24 cellular contexts compared by ENCODE assay signal in genomic region chr1:59720716-59721115, GRCh38.
DNase-seq lines count a peak whose midpoint lies in the region; ATAC-seq and TF ChIP-seq lines count a peak whose summit lies in the region.
"Had no signal": no experiment of that assay in that cellular context is flagged by ENCODE, and none has a peak within 500 bp of the region (broad histone marks: within the 10 kb centered on the region; RNA-seq: fewer than 3 reads in every experiment).

No MANE protein-coding gene starts in this region.

- no peak for DNase-seq in IMR-90
- DNase-seq in WTC11 (ENCODE audit: low spot score) = no peak
- no peak for DNase-seq in left lung
- no peak for DNase-seq in osteoblast (ENCODE audit: insufficient read length, low spot score, missing footprints)
- no peak for DNase-seq in MM.1S
- no peak for DNase-seq in Caco-2
- DNase-seq in activated CD4-positive, CD25-positive, alpha-beta regulatory T cell (lab: John Stamatoyannopoulos, UW) = no peak
- no peak for DNase-seq in DMS 273 (lab: John Stamatoyannopoulos, UW; ENCODE audit: unreplicated experiment)
- DNase-seq: DMS79, H7, Kasumi-1, MG63, NCI-H1048, NCI-H1417 treated with DMSO at 0.1 percent for 48 hours, NCI-H187, NCI-H2107, NCI-H226, NCI-H510A treated with DMSO at 0.1 percent for 48 hours, NCI-H748 treated with DMSO at 0.1 percent for 48 hours, SJCRH30 had no signal

- H3K9me2 ChIP-seq in MM.1S (replicated peaks; ENCODE audit: insufficient read depth, low read length) = no peaks in the 10 kb centered on the region

- H3K27ac Mint-ChIP-seq in WTC11 (peak overlapping the region; percentile 16; the same call in 1 of the 2 replicates), Caco-2 (ENCODE audit: unreplicated experiment) (no peak overlapping the region)
- H3K27ac Mint-ChIP-seq: B cell had no signal

- no peak overlapping the region for H2BK120ac ChIP-seq in IMR-90 (ENCODE audit: low read depth, low read length)

- H3K27me3 Mint-ChIP-seq in WTC11 (ENCODE audit: low read depth) (no peaks in the 10 kb centered on the region; the same call in 1 of the 2 replicates), Caco-2 (ENCODE audit: insufficient read depth, unreplicated experiment) (no peaks in the 10 kb centered on the region)
- H3K27me3 Mint-ChIP-seq: B cell had no signal

- H3K9me3 ChIP-seq in IMR-90 (ENCODE audit: control insufficient read depth, insufficient read depth, low read length) = peaks cover 3% of the 10 kb centered on the region
- no peaks in the 10 kb centered on the region for H3K9me3 ChIP-seq in left lung
- no peaks in the 10 kb centered on the region for H3K9me3 ChIP-seq in osteoblast (ENCODE audit: low read depth, low read length)
- no peaks in the 10 kb centered on the region for H3K9me3 ChIP-seq in MM.1S (replicated peaks; ENCODE audit: insufficient read depth, low read length)
- no peaks in the 10 kb centered on the region for H3K9me3 ChIP-seq in Caco-2
- H3K9me3 ChIP-seq: A549 had no signal

- 79% methylated on average over 2 of the region's 3 CpGs; no CpG with 5 or more reads in 1 of the 2 experiments for WGBS in IMR-90 (ENCODE audit: extremely low coverage in 2 of 2, insufficient read length in 1 of 2), 2 experiments

- H3K4me1 ChIP-seq in IMR-90 (ENCODE audit: control insufficient read depth, insufficient read depth, low read length) (no peaks in the 10 kb centered on the region), left lung (peaks cover 0 to 2% of the 10 kb centered on the region in 2 donors), osteoblast (ENCODE audit: insufficient read depth, low read length) (no peaks in the 10 kb centered on the region), MM.1S (ENCODE audit: low read length) (no peaks in the 10 kb centered on the region), Caco-2 (no peaks in the 10 kb centered on the region)
- H3K4me1 ChIP-seq: A549 had no signal

- H3K4me3 ChIP-seq in IMR-90 (ENCODE audit: insufficient read depth, low read depth, low read length) = no peak overlapping the region
- no peak overlapping the region for H3K4me3 ChIP-seq in left lung
- no peak overlapping the region for H3K4me3 ChIP-seq in osteoblast (ENCODE audit: insufficient read depth, low read length)
- no peak overlapping the region for H3K4me3 ChIP-seq in MM.1S (ENCODE audit: low read length)
- no peak overlapping the region for H3K4me3 ChIP-seq in Caco-2 (ENCODE audit: low read depth, low read length)
- H3K4me3 ChIP-seq: A549, MG63, SJCRH30 had no signal

- H3K23ac ChIP-seq in IMR-90 (ENCODE audit: low read depth, low read length) = no peak overlapping the region; the same call in 1 of the 2 replicates

- H3K9ac ChIP-seq in IMR-90 (ENCODE audit: low read depth, low read length) (no peak overlapping the region), MM.1S (ENCODE audit: low read length) (no peak overlapping the region)

- no peaks in the 10 kb centered on the region for H3K36me3 ChIP-seq in IMR-90 (ENCODE audit: control insufficient read depth, insufficient read depth, low read length)
- H3K36me3 ChIP-seq in left lung = no peaks in the 10 kb centered on the region
- no peaks in the 10 kb centered on the region for H3K36me3 ChIP-seq in osteoblast (ENCODE audit: insufficient read depth, low read length)
- no peaks in the 10 kb centered on the region for H3K36me3 ChIP-seq in MM.1S (replicated peaks; ENCODE audit: insufficient read depth, low read length)
- H3K36me3 ChIP-seq in Caco-2 (ENCODE audit: control insufficient read depth, insufficient read depth, low read length) = no peaks in the 10 kb centered on the region
- H3K36me3 ChIP-seq: MG63, SJCRH30 had no signal

- ATAC-seq in IMR-90 (ENCODE audit: low read depth) (no peak), WTC11 (no peak), left lung (peak; percentile 38)
- ATAC-seq: A549, Panc1 had no signal

- H3K9me1 ChIP-seq in IMR-90 (ENCODE audit: insufficient read depth, low read length) = no peaks in the 10 kb centered on the region

- peak overlapping the region; percentile 27; the same call in 1 of the 2 replicates for H3K18ac ChIP-seq in IMR-90 (ENCODE audit: low read depth, low read length)

- no peak overlapping the region for H3K4me2 ChIP-seq in IMR-90 (ENCODE audit: low read depth, low read length)
- H3K4me2 ChIP-seq in osteoblast (ENCODE audit: insufficient read depth, low read length) = no peak overlapping the region
- no peak overlapping the region for H3K4me2 ChIP-seq in MM.1S (ENCODE audit: low read depth, low read length)
- H3K4me2 ChIP-seq: A549 had no signal

- H3K36me3 Mint-ChIP-seq in WTC11 = peaks cover 21% of the 10 kb centered on the region
- H3K36me3 Mint-ChIP-seq in Caco-2 (ENCODE audit: insufficient read depth, unreplicated experiment) = no peaks in the 10 kb centered on the region
- H3K36me3 Mint-ChIP-seq: CD14-positive monocyte had no signal

- peak overlapping the region; percentile 70 for H2AK9ac ChIP-seq in IMR-90 (replicated peaks; ENCODE audit: low read depth, low read length, poor library complexity)

- H2BK20ac ChIP-seq in IMR-90 (ENCODE audit: low read depth, low read length) = peak overlapping the region; percentile 10; the same call in 1 of the 2 replicates

- H3K4ac ChIP-seq in IMR-90 (ENCODE audit: low read depth, low read length) = no peak overlapping the region

- POLR2A ChIA-PET in IMR-90 (lab: Charles Lee; ENCODE audit: unreplicated experiment) = no interaction called here
- POLR2A ChIA-PET in WTC11 (lab: Charles Lee) = no interaction called here
- POLR2A ChIA-PET in Caco-2 (lab: Charles Lee) = no interaction called here

- in situ Hi-C loops in IMR-90 (cut with MboI; ENCODE audit: low sequenced_read_pairs) = no loop called here

- 0 out of 2 replicates have a peak overlapping the region, but pooled peaks have one; percentile 20 for H4K5ac ChIP-seq in IMR-90 (ENCODE audit: low read depth, low read length)

- no peak for TF ChIP-seq RAD21 in IMR-90 (IDR thresholded peaks at IDR 0.05; ENCODE audit: low read length)

- TF ChIP-seq POLR2A in IMR-90 (IDR thresholded peaks at IDR 0.05; ENCODE audit: low read depth, low read length) = no peak

- H4K91ac ChIP-seq in IMR-90 (ENCODE audit: insufficient read depth, low read depth, low read length) = no peak overlapping the region

- H4K20me1 ChIP-seq in IMR-90 (ENCODE audit: insufficient read depth, low read length) = no peaks in the 10 kb centered on the region
- no peaks in the 10 kb centered on the region for H4K20me1 ChIP-seq in osteoblast (ENCODE audit: insufficient read depth, low read length)
- no peaks in the 10 kb centered on the region for H4K20me1 ChIP-seq in MM.1S (ENCODE audit: insufficient read depth, low read length)

- H2BK5ac ChIP-seq in IMR-90 (ENCODE audit: low read depth, low read length, poor library complexity, severe bottlenecking) = no peak overlapping the region

- no peak overlapping the region for H3K14ac ChIP-seq in IMR-90 (replicated peaks; ENCODE audit: low read depth, low read length)

- H4K8ac ChIP-seq in IMR-90 (ENCODE audit: low read depth in 2 of 2, low read length in 2 of 2) = 0 out of 4 replicates have a peak overlapping the region, but pooled peaks of 1 of the 2 experiments have one; percentile 17

- H3K9me3 Mint-ChIP-seq in WTC11 = peaks cover 26% of the 10 kb centered on the region
- no peaks in the 10 kb centered on the region for H3K9me3 Mint-ChIP-seq in Caco-2 (ENCODE audit: unreplicated experiment)

- H3K4me3 Mint-ChIP-seq in WTC11 (no peak overlapping the region), Caco-2 (ENCODE audit: unreplicated experiment) (no peak overlapping the region)
- H3K4me3 Mint-ChIP-seq: B cell, CD14-positive monocyte had no signal

- H2AFZ ChIP-seq in IMR-90 (replicated peaks; ENCODE audit: low read length, poor library complexity) (peak overlapping the region; percentile 61), osteoblast (ENCODE audit: low read length) (peak overlapping the region; percentile 35), MM.1S (ENCODE audit: low read length) (no peak overlapping the region)

- no peaks in the 10 kb centered on the region for H3K79me1 ChIP-seq in IMR-90 (ENCODE audit: low read depth in 1 of 2, low read length in 2 of 2)

- H3K56ac ChIP-seq in IMR-90 (ENCODE audit: extremely low read depth, insufficient read depth, low read length) = no peak overlapping the region

- TF ChIP-seq CTCF in IMR-90 (conservative IDR thresholded peaks at IDR 0.05; ENCODE audit: low read depth, low read length) (no peak), WTC11 (IDR thresholded peaks at IDR 0.05) (no peak), left lung (IDR thresholded peaks at IDR 0.05) (no peak), osteoblast (IDR thresholded peaks at IDR 0.05; ENCODE audit: extremely low read depth, low read depth, low read length) (no peak), MM.1S (IDR thresholded peaks at IDR 0.05; ENCODE audit: low read length) (no peak), Caco-2 (IDR thresholded peaks at IDR 0.05; ENCODE audit: insufficient read depth in 1 of 2, low read depth in 1 of 2, low read length in 1 of 2, severe bottlenecking in 1 of 2, unreplicated experiment in 1 of 2) (no peak)

- intact Hi-C loops in IMR-90 (cut with micrococcal nuclease) (no loop called here), left lung (cut with DNase I) (no loop called here), Caco-2 (cut with micrococcal nuclease; ENCODE audit: unreplicated experiment) (no loop called here)

- CTCF ChIA-PET in IMR-90 (lab: Yijun Ruan, JAX) = no interaction called here
- CTCF ChIA-PET in WTC11 (lab: Charles Lee) = no interaction called here
- CTCF ChIA-PET in Caco-2 (lab: Charles Lee) = no interaction called here

- H3K27ac ChIP-seq in IMR-90 (ENCODE audit: insufficient read depth, low read length) (no peak overlapping the region), left lung (no peak overlapping the region), osteoblast (ENCODE audit: low read depth, low read length) (no peak overlapping the region), MM.1S (ENCODE audit: low read length) (no peak overlapping the region)
- H3K27ac ChIP-seq: A549, SJCRH30 had no signal

- no peaks in the 10 kb centered on the region for H3F3A ChIP-seq in MM.1S (ENCODE audit: insufficient read depth, low read length)

- H2AK5ac ChIP-seq in IMR-90 (ENCODE audit: low read depth, low read length) = no peak overlapping the region

- BruUV-seq in IMR-90 (replicated peaks; lab: Mats Ljungman, UMichigan) = no TSS peak
- BruUV-seq in Caco-2 (replicated peaks; lab: Mats Ljungman, UMichigan) = no TSS peak

- dilution Hi-C loops in IMR-90 (cut with HindIII; ENCODE audit: low sequenced_read_pairs, unreplicated experiment) = no loop called here

- H2BK15ac ChIP-seq in IMR-90 (ENCODE audit: low read depth, low read length) = no peak overlapping the region; the same call in 2 of the 3 replicates

- no peaks in the 10 kb centered on the region for H3K79me2 ChIP-seq in osteoblast (ENCODE audit: insufficient read depth, low read length)
- H3K79me2 ChIP-seq in MM.1S (ENCODE audit: low read length) = no peaks in the 10 kb centered on the region

- H3K27me3 ChIP-seq in IMR-90 (ENCODE audit: control insufficient read depth, insufficient read depth, low read length) (no peaks in the 10 kb centered on the region), left lung (no peaks in the 10 kb centered on the region), osteoblast (ENCODE audit: insufficient read depth, low read length) (no peaks in the 10 kb centered on the region), MM.1S (replicated peaks; ENCODE audit: insufficient read depth, low read length) (no peaks in the 10 kb centered on the region), Caco-2 (replicated peaks; ENCODE audit: control insufficient read depth, insufficient read depth, low read length) (no peaks in the 10 kb centered on the region)
- H3K27me3 ChIP-seq: MG63, SJCRH30 had no signal

- peaks cover 16% of the 10 kb centered on the region for H3K4me1 Mint-ChIP-seq in WTC11
- no peaks in the 10 kb centered on the region for H3K4me1 Mint-ChIP-seq in Caco-2 (ENCODE audit: low read depth, unreplicated experiment)
- H3K4me1 Mint-ChIP-seq: B cell, CD14-positive monocyte had no signal
